ENCODE assay signal across 16 cellular contexts in the genomic region with DNA sequence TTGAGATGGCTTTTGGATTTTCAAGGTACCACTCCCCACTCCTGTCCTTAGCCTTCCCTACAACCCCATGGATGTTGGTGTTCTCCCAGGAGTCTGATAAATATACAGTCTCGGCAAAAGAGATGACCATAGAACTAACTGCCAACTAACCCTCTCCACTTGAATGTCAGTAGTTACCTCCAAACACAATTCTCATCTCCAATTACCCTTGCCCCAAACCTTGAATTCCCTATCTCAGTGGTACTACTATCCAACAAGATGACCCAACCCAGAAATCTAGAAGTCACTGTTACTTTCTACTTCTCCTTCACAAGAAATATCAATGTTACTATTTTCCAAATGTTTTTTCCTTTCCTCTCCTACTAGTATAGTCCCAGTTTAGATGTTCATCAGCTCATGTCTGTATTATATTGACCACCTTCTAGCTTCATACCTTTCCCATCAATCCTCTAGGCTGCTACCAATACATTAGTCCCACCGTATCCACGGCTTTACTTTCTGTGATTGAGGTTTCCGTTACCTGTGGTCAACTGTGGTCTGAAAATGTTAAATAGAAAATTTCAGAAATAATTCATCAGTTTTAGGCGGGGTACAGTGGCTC. TPM values are rescaled to one million over a fixed set of nuclear protein-coding genes. Genes with fewer than 3 reads are reported as not detected.
DNase-seq lines count a peak whose midpoint lies in the region; ATAC-seq, FAIRE-seq and TF ChIP-seq lines count a peak whose summit lies in the region.
"Had no signal": no experiment of that assay in that cellular context is flagged by ENCODE, and none has a peak within 500 bp of the region (broad histone marks: within the 10 kb centered on the region; RNA-seq: fewer than 3 reads in every experiment).

No MANE protein-coding gene starts in this region.

- H3K27ac ChIP-seq in CD4-positive, alpha-beta memory T cell (ENCODE audit: low read depth, low read length): no peak overlapping the region
- H3K27ac ChIP-seq in GM23248 (peak overlapping the region; percentile 22; the same call in 1 of the 2 replicates), K562 (ENCODE audit: extremely low read depth, low read depth, low read length) (no peak overlapping the region)
- H3K27ac ChIP-seq: C4-2B had no signal

- H3K9ac ChIP-seq in GM23248: no peak overlapping the region
- H3K9ac ChIP-seq in K562 (ENCODE audit: insufficient read depth in 1 of 2, low read depth in 2 of 2, low read length in 2 of 2): no peak overlapping the region

- in situ Hi-C loops in GM23248 (cut with MboI): no loop called here
- in situ Hi-C loops in K562 (cut with MboI): no loop called here

- H3K36me3 Mint-ChIP-seq in CD4-positive, alpha-beta memory T cell: peaks cover 26 to 55% of the 10 kb centered on the region in 2 donors

- no peaks in the 10 kb centered on the region for H3K9me3 ChIP-seq in CD4-positive, alpha-beta memory T cell (ENCODE audit: control insufficient read depth in 1 of 2, low read length in 2 of 2)
- H3K9me3 ChIP-seq in GM23248 (ENCODE audit: low read depth): no peaks in the 10 kb centered on the region
- H3K9me3 ChIP-seq in K562 (replicated peaks; ENCODE audit: control insufficient read depth, insufficient read depth, low read depth, low read length): no peaks in the 10 kb centered on the region

- no peaks in the 10 kb centered on the region for H3K4me1 ChIP-seq in CD4-positive, alpha-beta memory T cell (ENCODE audit: insufficient read depth, low read length)
- H3K4me1 ChIP-seq in GM23248 (ENCODE audit: insufficient read depth): peaks cover 12% of the 10 kb centered on the region
- no peaks in the 10 kb centered on the region for H3K4me1 ChIP-seq in K562 (replicated peaks in 1 of 2; ENCODE audit: control insufficient read depth in 2 of 2, insufficient read depth in 2 of 2, low read length in 2 of 2)

- no peak for TF ChIP-seq CTCF in K562 (IDR thresholded peaks at IDR 0.05 in 2 of 3, conservative IDR thresholded peaks at IDR 0.05 in 1 of 3; ENCODE audit: insufficient read depth in 2 of 3, low read depth in 1 of 3, low read length in 3 of 3)

- H3K9me2 ChIP-seq in GM23248 (ENCODE audit: insufficient read depth): no peaks in the 10 kb centered on the region

- 95 to 98% methylated on average over 5 of the region's 5 CpGs for WGBS in GM23248 (ENCODE audit: low coverage in 1 of 2, low lambda C conversion rate in 2 of 2, missing lambda C conversion rate in 2 of 2), 2 experiments
- 95% methylated on average over 5 of the region's 5 CpGs for WGBS in K562 (ENCODE audit: insufficient coverage, low coverage, missing lambda C conversion rate)

- H4K20me1 ChIP-seq in GM23248 (ENCODE audit: insufficient read depth) (no peaks in the 10 kb centered on the region), K562 (replicated peaks; ENCODE audit: control insufficient read depth, insufficient read depth, low read length) (no peaks in the 10 kb centered on the region)

- FAIRE-seq in K562 (lab: Jason Lieb, UNC): no peak
- FAIRE-seq: GM12878, H1 had no signal

- no TSS peak for BruUV-seq in K562 (replicated peaks; lab: Mats Ljungman, UMichigan)

- DNase-seq in CD4-positive, alpha-beta memory T cell: no peak
- DNase-seq in GM23248 (no peak), K562 (ENCODE audit: extremely low read depth in 1 of 4, low spot score in 3 of 4) (no peak)
- DNase-seq: ACHN; AML-193; CD4-positive, alpha-beta T cell; DMS 273 treated with DMSO at 0.1 percent for 48 hours; DMS53; DND-41; H9 had no signal

- no peak overlapping the region for H3K4me3 Mint-ChIP-seq in CD4-positive, alpha-beta memory T cell
- H3K4me3 Mint-ChIP-seq: CD4-positive, alpha-beta T cell; H9 had no signal

- intact Hi-C loops in CD4-positive, alpha-beta memory T cell (cut with micrococcal nuclease): no loop called here
- intact Hi-C loops in K562 (cut with micrococcal nuclease): no loop called here

- TF ChIP-seq EP300 in K562 (IDR thresholded peaks at IDR 0.05; ENCODE audit: low read length): no peak

- no peak overlapping the region for H3K4me3 ChIP-seq in CD4-positive, alpha-beta memory T cell (ENCODE audit: low read length in 2 of 2)
- H3K4me3 ChIP-seq in GM23248 (no peak overlapping the region), K562 (no peak overlapping the region)
- H3K4me3 ChIP-seq: GM12878 had no signal

- H3K27ac Mint-ChIP-seq in CD4-positive, alpha-beta memory T cell: peak overlapping the region in 4 of 7 donors; percentile 0 to 88 (median 62)
- H3K27ac Mint-ChIP-seq: CD4-positive, alpha-beta T cell had no signal

- H3K4me1 Mint-ChIP-seq in CD4-positive, alpha-beta memory T cell: no peaks in the 10 kb centered on the region

- ATAC-seq in K562 (peak; percentile 44), GM21528 (IDR thresholded peaks at IDR 0.05; ENCODE audit: low FRiP score, unreplicated experiment) (no peak), GM19397 (IDR thresholded peaks at IDR 0.05; ENCODE audit: unreplicated experiment) (no peak), GM21381 (IDR thresholded peaks at IDR 0.05; ENCODE audit: unreplicated experiment) (no peak)
- ATAC-seq: GM12878 had no signal

- CTCF ChIA-PET in CD4-positive, alpha-beta memory T cell (lab: Charles Lee; ENCODE audit: partially characterized antibody): interaction anchor here (2.3 kb wide), 1 partner anchor 138 kb away, joined by 7 read pairs; no protein-coding TSS in a partner anchor
- CTCF ChIA-PET in K562 (lab: Yijun Ruan, JAX; ENCODE audit: low intra/inter-chr PET ratio): no interaction called here

- peaks cover 6% of the 10 kb centered on the region for H3K36me3 ChIP-seq in CD4-positive, alpha-beta memory T cell (ENCODE audit: insufficient read depth, low read length)
- H3K36me3 ChIP-seq in GM23248 (ENCODE audit: low read depth) (peaks cover 15% of the 10 kb centered on the region), K562 (ENCODE audit: control insufficient read depth, insufficient read depth, low read length) (peaks cover 40% of the 10 kb centered on the region; the same call in 2 of the 3 replicates)

- H2AFZ ChIP-seq in GM23248 (no peak overlapping the region), K562 (ENCODE audit: low read depth, low read length) (no peak overlapping the region)

- H3K9me3 Mint-ChIP-seq in CD4-positive, alpha-beta memory T cell: no peaks in the 10 kb centered on the region
- H3K9me3 Mint-ChIP-seq: CD4-positive, alpha-beta T cell; H9 had no signal

- no peak for TF ChIP-seq POLR2A in K562 (conservative IDR thresholded peaks at IDR 0.05)

- H3K27me3 Mint-ChIP-seq in CD4-positive, alpha-beta memory T cell: no peaks in the 10 kb centered on the region
- H3K27me3 Mint-ChIP-seq: CD4-positive, alpha-beta T cell had no signal

- H3K4me2 ChIP-seq in GM23248 (ENCODE audit: unreplicated experiment): no peak overlapping the region
- no peak overlapping the region for H3K4me2 ChIP-seq in K562 (ENCODE audit: insufficient read depth, low read length)

- TF ChIP-seq RAD21 in K562 (CRISPR knock-in tag; conservative IDR thresholded peaks at IDR 0.05 in 1 of 2, IDR thresholded peaks at IDR 0.05 in 1 of 2): no peak

- no peaks in the 10 kb centered on the region for H3K9me1 ChIP-seq in K562 (ENCODE audit: control insufficient read depth, insufficient read depth, low read length)

- POLR2A ChIA-PET in CD4-positive, alpha-beta memory T cell (lab: Charles Lee; ENCODE audit: partially characterized antibody): no interaction called here
- POLR2A ChIA-PET in K562 (lab: Yijun Ruan, JAX): no interaction called here

- peaks cover 7% of the 10 kb centered on the region; the same call in 1 of the 2 replicates for H3F3A ChIP-seq in GM23248 (ENCODE audit: insufficient read depth)

- H3K79me2 ChIP-seq in GM23248 (ENCODE audit: insufficient read depth) (no peaks in the 10 kb centered on the region), K562 (ENCODE audit: control insufficient read depth, insufficient read depth, low read length) (no peaks in the 10 kb centered on the region)

- no peaks in the 10 kb centered on the region for H3K27me3 ChIP-seq in CD4-positive, alpha-beta memory T cell (ENCODE audit: insufficient read depth, low read length)
- H3K27me3 ChIP-seq in GM23248 (replicated peaks; ENCODE audit: insufficient read depth) (no peaks in the 10 kb centered on the region), K562 (ENCODE audit: control insufficient read depth in 2 of 2, insufficient read depth in 2 of 2, low read length in 2 of 2) (no peaks in the 10 kb centered on the region)

RNA-seq across cellular contexts. Expression of gene PIGB, which starts 38.1 kb away (rescaled TPM):
- total RNA-seq in CD4-positive, alpha-beta memory T cell: 10 to 100 TPM; 26.4 to 28.6 TPM
- 10 to 100 TPM; 13.0 to 18.7 TPM for polyA plus RNA-seq in CD4-positive, alpha-beta memory T cell
- total RNA-seq in GM23248 (2014; rRNA removed; shearing (Covaris generic)): 10.4 and 10.6 TPM in 2 replicates
- polyA plus RNA-seq in GM23248 (2016; fragmentation: Nextera tagmentation; extraction: Ambion mirVana): 17.2 and 18.3 TPM in 2 replicates
- total RNA-seq in K562 (2011; cell fraction: chromatin; rRNA removed; ENCODE audit: low replicate concordance): 28.2 and 49.6 TPM in 2 replicates
- 20.2 and 21.6 TPM in 2 replicates for total RNA-seq in K562 (2011; cell fraction: nucleolus; rRNA removed)
- 40.3 and 47.6 TPM in 2 replicates for total RNA-seq in K562 (2011; cell fraction: nucleoplasm; rRNA removed)
- total RNA-seq in K562 (2014; rRNA removed): 9.9 and 13.3 TPM in 2 replicates
- 18.2 and 24.4 TPM in 2 replicates for total RNA-seq in K562 (2014; rRNA removed; fragmentation: Illumina TruSeq; extraction: Trizol)
- total RNA-seq in K562 (2015; rRNA removed; fragmentation: Illumina TruSeq; extraction: Trizol): 18.2 and 20.2 TPM in 2 replicates
- 12.8 and 14.4 TPM in 2 replicates for total RNA-seq in K562 (2021)
- 25.3 and 32.3 TPM in 2 replicates for polyA plus RNA-seq in K562 (2011; rRNA removed)
- polyA plus RNA-seq in K562 (2011; cell fraction: cytosol; rRNA removed): 10.9 and 18.3 TPM in 2 replicates
- 15.3 and 23.2 TPM in 2 replicates for polyA plus RNA-seq in K562 (2011; cell fraction: nucleus; rRNA removed)
- polyA plus RNA-seq in K562 (2012): 8.4 and 12.3 TPM in 2 replicates
- 14.1 and 15.2 TPM in 2 replicates for polyA plus RNA-seq in K562 (2014; fragmentation: Illumina TruSeq; extraction: Trizol)
- polyA plus RNA-seq in K562 (2014; fragmentation: Nextera tagmentation; extraction: Ambion mirVana): 10 to 100 TPM; 21.0 to 24.4 TPM
- 12.5 and 15.0 TPM in 2 replicates for polyA plus RNA-seq in K562 (2014; rRNA removed)
- polyA minus RNA-seq in K562 (2011; rRNA and poly(A)+ RNA removed): 20.1 and 24.1 TPM in 2 replicates
- 5.9 and 11.3 TPM in 2 replicates for polyA minus RNA-seq in K562 (2011; cell fraction: cytosol; rRNA and poly(A)+ RNA removed)
- 16.3 and 24.3 TPM in 2 replicates for polyA minus RNA-seq in K562 (2011; cell fraction: nucleus; rRNA and poly(A)+ RNA removed)

RNA-seq across cellular contexts. Expression of gene PIGBOS1, which starts 38.2 kb away (rescaled TPM):
- total RNA-seq in CD4-positive, alpha-beta memory T cell: 10 to 100 TPM; 14.1 to 20.3 TPM
- polyA plus RNA-seq in CD4-positive, alpha-beta memory T cell: 10 to 100 TPM; 27.8 to 37.8 TPM
- total RNA-seq in GM23248 (2014; rRNA removed; shearing (Covaris generic)): 13.4 and 30.2 TPM in 2 replicates
- polyA plus RNA-seq in GM23248 (2016; fragmentation: Nextera tagmentation; extraction: Ambion mirVana) (14.5 and 16.8 TPM in 2 replicates), K562 (2011; rRNA removed) (21.0 and 33.2 TPM in 2 replicates), K562 (2014; fragmentation: Illumina TruSeq; extraction: Trizol) (37.4 and 41.4 TPM in 2 replicates), K562 (2014; fragmentation: Nextera tagmentation; extraction: Ambion mirVana) (10 to 100 TPM; 70.4 to 76.2 TPM), K562 (2014; rRNA removed) (46.0 and 46.5 TPM in 2 replicates)
- 26.3 and 32.2 TPM in 2 replicates for total RNA-seq in K562 (2011; cell fraction: chromatin; rRNA removed; ENCODE audit: low replicate concordance)
- 27.1 and 33.7 TPM in 2 replicates for total RNA-seq in K562 (2011; cell fraction: nucleolus; rRNA removed)
- 30.8 and 33.2 TPM in 2 replicates for total RNA-seq in K562 (2011; cell fraction: nucleoplasm; rRNA removed)
- total RNA-seq in K562 (2014; rRNA removed) (25.8 and 30.1 TPM in 2 replicates), K562 (2014; rRNA removed; fragmentation: Illumina TruSeq; extraction: Trizol) (41.7 and 47.8 TPM in 2 replicates), K562 (2015; rRNA removed; fragmentation: Illumina TruSeq; extraction: Trizol) (50.0 and 51.3 TPM in 2 replicates), K562 (2021) (22.8 and 25.2 TPM in 2 replicates)
- polyA plus RNA-seq in K562 (2011; cell fraction: cytosol; rRNA removed): 22.3 and 33.0 TPM in 2 replicates
- 5.2 and 8.8 TPM in 2 replicates for polyA plus RNA-seq in K562 (2011; cell fraction: nucleus; rRNA removed)
- 39.0 and 39.5 TPM in 2 replicates for polyA plus RNA-seq in K562 (2012)
- 7.0 and 7.4 TPM in 2 replicates for polyA minus RNA-seq in K562 (2011; rRNA and poly(A)+ RNA removed)
- 4.7 and 6.5 TPM in 2 replicates for polyA minus RNA-seq in K562 (2011; cell fraction: cytosol; rRNA and poly(A)+ RNA removed)
- 6.7 and 21.1 TPM in 2 replicates for polyA minus RNA-seq in K562 (2011; cell fraction: nucleus; rRNA and poly(A)+ RNA removed)

RNA-seq across cellular contexts. Expression of gene CCPG1, which starts 51.1 kb away (rescaled TPM):
- total RNA-seq in CD4-positive, alpha-beta memory T cell: 10 to 100 TPM; 35.4 to 38.2 TPM
- polyA plus RNA-seq in CD4-positive, alpha-beta memory T cell: 10 to 100 TPM; 30.7 to 44.2 TPM
- 147 and 169 TPM in 2 replicates for total RNA-seq in GM23248 (2014; rRNA removed; shearing (Covaris generic))
- 202 and 203 TPM in 2 replicates for polyA plus RNA-seq in GM23248 (2016; fragmentation: Nextera tagmentation; extraction: Ambion mirVana)
- total RNA-seq in K562 (2011; cell fraction: chromatin; rRNA removed; ENCODE audit: low replicate concordance): 52.4 and 135 TPM in 2 replicates
- total RNA-seq in K562 (2011; cell fraction: nucleolus; rRNA removed): 18.8 and 28.3 TPM in 2 replicates
- 41.9 and 56.3 TPM in 2 replicates for total RNA-seq in K562 (2011; cell fraction: nucleoplasm; rRNA removed)
- total RNA-seq in K562 (2014; rRNA removed): 29.0 and 33.0 TPM in 2 replicates
- total RNA-seq in K562 (2014; rRNA removed; fragmentation: Illumina TruSeq; extraction: Trizol): 54.9 and 76.1 TPM in 2 replicates
- 32.7 and 35.4 TPM in 2 replicates for total RNA-seq in K562 (2015; rRNA removed; fragmentation: Illumina TruSeq; extraction: Trizol)
- 41.9 and 48.7 TPM in 2 replicates for total RNA-seq in K562 (2021)
- polyA plus RNA-seq in K562 (2011; rRNA removed): 43.8 and 44.3 TPM in 2 replicates
- 6.3 and 13.6 TPM in 2 replicates for polyA plus RNA-seq in K562 (2011; cell fraction: cytosol; rRNA removed)
- 10.0 and 19.9 TPM in 2 replicates for polyA plus RNA-seq in K562 (2011; cell fraction: nucleus; rRNA removed)
- polyA plus RNA-seq in K562 (2012): 20.6 and 150 TPM in 2 replicates
- polyA plus RNA-seq in K562 (2014; fragmentation: Illumina TruSeq; extraction: Trizol): 44.5 and 47.3 TPM in 2 replicates
- 10 to 100 TPM; 37.1 to 41.1 TPM for polyA plus RNA-seq in K562 (2014; fragmentation: Nextera tagmentation; extraction: Ambion mirVana)
- polyA plus RNA-seq in K562 (2014; rRNA removed): 24.5 and 33.0 TPM in 2 replicates
- polyA minus RNA-seq in K562 (2011; rRNA and poly(A)+ RNA removed): 54.8 and 94.0 TPM in 2 replicates
- 22.1 and 27.6 TPM in 2 replicates for polyA minus RNA-seq in K562 (2011; cell fraction: cytosol; rRNA and poly(A)+ RNA removed)
- polyA minus RNA-seq in K562 (2011; cell fraction: nucleus; rRNA and poly(A)+ RNA removed): 9.7 and 20.3 TPM in 2 replicates

RNA-seq across cellular contexts. Expression of gene PIERCE2, which starts 51.2 kb away (rescaled TPM):
- total RNA-seq in CD4-positive, alpha-beta memory T cell: not detected
- polyA plus RNA-seq in CD4-positive, alpha-beta memory T cell: under 1 TPM; 0.30 to 0.75 TPM
- 0.54 and 1.4 TPM in 2 replicates for total RNA-seq in GM23248 (2014; rRNA removed; shearing (Covaris generic))
- polyA plus RNA-seq in GM23248 (2016; fragmentation: Nextera tagmentation; extraction: Ambion mirVana): 6.6 and 7.3 TPM in 2 replicates
- total RNA-seq in K562 (2011; cell fraction: chromatin; rRNA removed; ENCODE audit: low replicate concordance): 0.69 TPM in 1 of 2 replicates, not detected in the other
- 1.1 TPM in 1 of 2 replicates, not detected in the other for total RNA-seq in K562 (2011; cell fraction: nucleolus; rRNA removed)
- total RNA-seq in K562 (2011; cell fraction: nucleoplasm; rRNA removed): 0.66 and 1.3 TPM in 2 replicates
- total RNA-seq in K562 (2014; rRNA removed): 2.3 and 2.9 TPM in 2 replicates
- total RNA-seq in K562 (2014; rRNA removed; fragmentation: Illumina TruSeq; extraction: Trizol): 2.9 and 3.3 TPM in 2 replicates
- 1.8 and 2.9 TPM in 2 replicates for total RNA-seq in K562 (2015; rRNA removed; fragmentation: Illumina TruSeq; extraction: Trizol)
- total RNA-seq in K562 (2021): 2.0 and 3.1 TPM in 2 replicates
- 3.1 and 4.2 TPM in 2 replicates for polyA plus RNA-seq in K562 (2011; rRNA removed)
- polyA plus RNA-seq in K562 (2011; cell fraction: cytosol; rRNA removed): 1.1 and 2.3 TPM in 2 replicates
- 0.43 and 0.70 TPM in 2 replicates for polyA plus RNA-seq in K562 (2011; cell fraction: nucleus; rRNA removed)
- polyA plus RNA-seq in K562 (2012): 2.5 and 13.9 TPM in 2 replicates
- polyA plus RNA-seq in K562 (2014; fragmentation: Illumina TruSeq; extraction: Trizol): 4.1 and 4.8 TPM in 2 replicates
- polyA plus RNA-seq in K562 (2014; fragmentation: Nextera tagmentation; extraction: Ambion mirVana): 1 to 10 TPM; 4.0 to 4.2 TPM
- 3.8 and 4.4 TPM in 2 replicates for polyA plus RNA-seq in K562 (2014; rRNA removed)
- polyA minus RNA-seq in K562 (2011; rRNA and poly(A)+ RNA removed): 0.42 and 0.45 TPM in 2 replicates
- 2.0 TPM in 1 of 2 replicates, not detected in the other for polyA minus RNA-seq in K562 (2011; cell fraction: cytosol; rRNA and poly(A)+ RNA removed)
- 0.67 TPM in 1 of 2 replicates, not detected in the other for polyA minus RNA-seq in K562 (2011; cell fraction: nucleus; rRNA and poly(A)+ RNA removed)
- total RNA-seq: CD4-positive, alpha-beta T cell had no signal
